Comparison of ENCODE assay signal across 13 cellular contexts in genomic region chr20:56465997-56466396, GRCh38. TPM values are rescaled to one million over a fixed set of nuclear protein-coding genes. Genes with fewer than 3 reads are reported as not detected.
DNase-seq lines count a peak whose midpoint lies in the region; ATAC-seq, FAIRE-seq and TF ChIP-seq lines count a peak whose summit lies in the region.
"Had no signal": no experiment of that assay in that cellular context is flagged by ENCODE, and none has a peak within 500 bp of the region (broad histone marks: within the 10 kb centered on the region; RNA-seq: fewer than 3 reads in every experiment).

No MANE protein-coding gene starts in this region.

- peak; percentile 65 for FAIRE-seq in GM12891 (lab: Jason Lieb, UNC)

- H3K9me3 Mint-ChIP-seq in nephron (no peaks in the 10 kb centered on the region), T-cell (no peaks in the 10 kb centered on the region)
- H3K9me3 Mint-ChIP-seq: activated naive CD4-positive, alpha-beta T cell treated with anti-CD3 and anti-CD28 coated beads, Interleukin-2, amount 50 U/mL, for 24 hours had no signal

- no peak for TF ChIP-seq CTCF in nephron (IDR thresholded peaks at IDR 0.05; ENCODE audit: unreplicated experiment in 3 of 3)

- H3K4me3 Mint-ChIP-seq in nephron: peak overlapping the region in 2 of 3 experiments; percentile 32 to 39
- H3K4me3 Mint-ChIP-seq in T-cell: no peak overlapping the region
- H3K4me3 Mint-ChIP-seq: activated CD8-positive, alpha-beta T cell treated with anti-CD3 and anti-CD28 coated beads, Interleukin-2, amount 10 ng/mL, durations not matched to agents 7 days and 5 days; activated naive CD4-positive, alpha-beta T cell treated with anti-CD3 and anti-CD28 coated beads, Interleukin-2, amount 50 U/mL, for 24 hours had no signal

- CTCF ChIA-PET in T-cell (lab: Charles Lee): interaction anchor here in 1 of 2 donors (0.6 kb wide), 1 partner anchor 45 kb away, joined by 3 read pairs; no protein-coding TSS in a partner anchor

- peak; percentile 37 for ATAC-seq in HG03095 (IDR thresholded peaks at IDR 0.05; ENCODE audit: unreplicated experiment)
- ATAC-seq in HG02759 (IDR thresholded peaks at IDR 0.05; ENCODE audit: unreplicated experiment): no peak
- no peak for ATAC-seq in T-cell (replicated peaks in 1 of 4)
- ATAC-seq: activated CD8-positive, alpha-beta T cell treated with anti-CD3 and anti-CD28 coated beads, Interleukin-2, amount 10 ng/mL, durations not matched to agents 7 days and 5 days had no signal

- DNase-seq in GM12891 (ENCODE audit: insufficient read length, low spot score) (no peak), OCI-M2 (lab: John Stamatoyannopoulos, UW; ENCODE audit: unreplicated experiment) (peak; percentile 39), T-cell (no peak), glomerular visceral epithelial cell (ENCODE audit: extremely low spot score) (no peak)
- DNase-seq in stimulated activated CD4-positive, alpha-beta T cell treated with anti-CD3 and anti-CD28 coated beads, Interleukin-4, amount 100 ng/mL, for 24 hours: no peak
- DNase-seq: activated CD8-positive, alpha-beta T cell treated with anti-CD3 and anti-CD28 coated beads, Interleukin-2, amount 10 ng/mL, durations not matched to agents 7 days and 5 days; cerebellar nuclear complex had no signal

- peaks cover 3% of the 10 kb centered on the region for H3K36me3 Mint-ChIP-seq in nephron (ENCODE audit: low read depth)
- peaks cover 3% of the 10 kb centered on the region for H3K36me3 Mint-ChIP-seq in T-cell

- TF ChIP-seq POLR2A in GM12891 (IDR thresholded peaks at IDR 0.05; ENCODE audit: low read depth, low read length): peak; percentile 51; the same call in 1 of the 2 replicates

- no peak overlapping the region for H3K27ac Mint-ChIP-seq in nephron
- H3K27ac Mint-ChIP-seq in T-cell: no peak overlapping the region
- H3K27ac Mint-ChIP-seq: activated naive CD4-positive, alpha-beta T cell treated with anti-CD3 and anti-CD28 coated beads, Interleukin-2, amount 50 U/mL, for 24 hours had no signal

- H3K4me1 Mint-ChIP-seq in nephron (peaks cover 21% of the 10 kb centered on the region), T-cell (peaks cover 45 to 72% (median 49%) of the 10 kb centered on the region in 3 donors)

- POLR2A ChIA-PET in T-cell (lab: Charles Lee): no interaction called here

- no peaks in the 10 kb centered on the region for H3K27me3 Mint-ChIP-seq in nephron (ENCODE audit: low read depth)
- no peaks in the 10 kb centered on the region for H3K27me3 Mint-ChIP-seq in T-cell
- H3K27me3 Mint-ChIP-seq: activated naive CD4-positive, alpha-beta T cell treated with anti-CD3 and anti-CD28 coated beads, Interleukin-2, amount 50 U/mL, for 24 hours had no signal

TF ChIP-seq in GM12891, 5 proteins besides CTCF, POLR2A, EP300 and RAD21:
- TF ChIP-seq POU2F2 (IDR thresholded peaks at IDR 0.05; ENCODE audit: low read depth, low read length): no peak
- peak; percentile 71 for TF ChIP-seq SPI1 (IDR thresholded peaks at IDR 0.05; ENCODE audit: low read depth, low read length)
TF ChIP-seq in GM12891: peak in this region for 1.

RNA-seq across cellular contexts. Expression of gene RTF2, which starts 2.4 kb away (rescaled TPM):
- 77.5 TPM for polyA plus RNA-seq in GM12891 (2012; ENCODE audit: low read depth, missing spikeins)
- 10 to 100 TPM; 55.8 to 69.7 (median 64.8) TPM for total RNA-seq in T-cell

RNA-seq across cellular contexts. Expression of gene CASS4, which starts 53.9 kb away (rescaled TPM):
- 0.58 TPM for polyA plus RNA-seq in GM12891 (2012; ENCODE audit: low read depth, missing spikeins)
- total RNA-seq in T-cell: 10 to 100 TPM in 3 of 5 donors, 1 to 10 TPM in 2; 8.0 to 13.8 (median 11.2) TPM

RNA-seq across cellular contexts. Expression of gene FAM209A, which starts 58.5 kb away (rescaled TPM):
- polyA plus RNA-seq in GM12891 (2012; ENCODE audit: low read depth, missing spikeins): 0.40 TPM
- total RNA-seq in T-cell: 1 to 10 TPM; 3.7 to 5.6 (median 4.7) TPM
- total RNA-seq: myocyte, smooth muscle cell had no signal

Comparison
In these comparisons a context has a peak if more than half of its experiments do, and no peak if none do; other contexts are left out.
1. H3K4me3 Mint-ChIP-seq: peak in nephron (2 of 3); none in T-cell (0 of 3).